ENCODE assay signal across 24 cellular contexts in the genomic region with DNA sequence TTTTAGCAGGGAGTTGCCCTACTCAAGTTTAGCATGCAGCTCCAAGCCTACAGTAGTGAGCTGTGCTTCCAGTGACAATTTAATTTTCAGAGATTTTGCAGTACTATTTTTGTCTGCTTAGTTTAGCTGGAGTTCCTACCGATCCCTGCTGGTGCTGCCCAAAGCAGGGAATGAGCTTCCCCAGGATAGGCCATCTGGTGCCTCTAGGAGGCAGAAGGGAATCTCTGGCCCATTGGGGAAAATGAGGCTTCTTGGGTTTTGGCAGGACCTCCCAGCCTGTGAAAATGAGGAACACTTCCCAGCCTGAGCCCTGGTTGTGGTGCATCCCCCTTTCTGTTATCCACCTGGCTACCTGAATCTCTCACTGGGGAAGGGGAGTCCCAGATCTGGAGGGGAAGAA.
"Had no signal": no experiment of that assay in that cellular context is flagged by ENCODE, and none has a peak within 500 bp of the region (broad histone marks: within the 10 kb centered on the region; RNA-seq: fewer than 3 reads in every experiment).

No MANE protein-coding gene starts in this region.

- H3K36me3 ChIP-seq: brain microvascular endothelial cell, right atrium auricular region, tibial artery had no signal

- DNase-seq: activated B cell treated with CpG ODN at 0.5 μM for 24 hours; activated CD4-positive, alpha-beta T cell treated with anti-CD3 and anti-CD28 coated beads for 4 hours; activated CD8-positive, alpha-beta T cell treated with anti-CD3 and anti-CD28 coated beads for 36 hours; activated effector memory CD4-positive, alpha-beta T cell treated with Interleukin-2 at 50 U/mL for 16 hours; activated naive CD4-positive, alpha-beta T cell treated with anti-CD3 and anti-CD28 coated beads, Interleukin-2, amount 50 U/mL, for 16 hours; activated T-cell treated with anti-CD3 and anti-CD28 coated beads, Interleukin-2, amount 50 U/mL, for 1 hour; aorta; brain microvascular endothelial cell; cortex of kidney; left ventricle myocardium superior; mucosa of descending colon; naive B cell; stimulated activated CD4-positive, alpha-beta T cell treated with anti-CD3 and anti-CD28 coated beads, Interleukin-12 subunit alpha, Interleukin-12 subunit beta, amount 100 ng/mL, for 4 hours; stimulated activated CD4-positive, alpha-beta T cell treated with anti-CD3 and anti-CD28 coated beads, Interleukin-1b, Interleukin-23, amount 100 ng/mL, for 48 hours; stimulated activated CD8-positive, alpha-beta memory T cell treated with anti-CD3 and anti-CD28 coated beads, Interleukin-4, amount 100 ng/mL, for 48 hours; stimulated activated naive CD4-positive, alpha-beta T cell treated with Interleukin-2 at 50 U/mL for 16 hours; substantia nigra; tibial artery had no signal

- H3K27ac Mint-ChIP-seq: activated B cell treated with CpG ODN at 0.5 μM for 24 hours; activated CD8-positive, alpha-beta T cell treated with anti-CD3 and anti-CD28 coated beads for 36 hours; memory B cell; naive B cell; progenitor cell of endocrine pancreas; T-helper 2 cell treated with Interferon-gamma antibody and Interleukin-4, amounts not matched to agents 5 μg/mL and 100 μg/mL, for 36 hours had no signal

- H3K9me3 ChIP-seq: tibial artery had no signal

- ATAC-seq: activated CD8-positive, alpha-beta T cell treated with anti-CD3 and anti-CD28 coated beads for 36 hours; left ventricle myocardium superior; mucosa of descending colon had no signal

- H3K27ac ChIP-seq: brain microvascular endothelial cell, right atrium auricular region, tibial artery had no signal

- H3K27me3 Mint-ChIP-seq: central memory CD8-positive, alpha-beta T cell; progenitor cell of endocrine pancreas had no signal

- H3K4me1 Mint-ChIP-seq: activated B cell treated with CpG ODN at 0.5 μM for 24 hours; central memory CD8-positive, alpha-beta T cell; memory B cell; naive B cell; neural crest cell had no signal

- H3K4me3 ChIP-seq: mucosa of descending colon, right atrium auricular region, tibial artery had no signal

- H3K4me3 Mint-ChIP-seq: activated B cell treated with CpG ODN at 0.5 μM for 24 hours; activated CD8-positive, alpha-beta T cell treated with anti-CD3 and anti-CD28 coated beads for 36 hours; central memory CD8-positive, alpha-beta T cell; memory B cell; naive B cell; neural crest cell; T-helper 2 cell treated with Interferon-gamma antibody and Interleukin-4, amounts not matched to agents 5 μg/mL and 100 μg/mL, for 36 hours had no signal

- H3K27me3 ChIP-seq: brain microvascular endothelial cell, right atrium auricular region, tibial artery had no signal
